Comparison of ENCODE assay signal across 13 cellular contexts in genomic region chr4:134202136-134202535, GRCh38. TPM values are rescaled to one million over a fixed set of nuclear protein-coding genes. Genes with fewer than 3 reads are reported as not detected.
DNase-seq lines count a peak whose midpoint lies in the region; ATAC-seq and TF ChIP-seq lines count a peak whose summit lies in the region.
"Had no signal": no experiment of that assay in that cellular context is flagged by ENCODE, and none has a peak within 500 bp of the region (broad histone marks: within the 10 kb centered on the region; RNA-seq: fewer than 3 reads in every experiment).

No MANE protein-coding gene starts in this region.

- peaks cover 5% of the 10 kb centered on the region for H3K9me3 ChIP-seq in H9 (ENCODE audit: control insufficient read depth, low read depth, low read length)
- H3K9me3 ChIP-seq in iPS-15b (ENCODE audit: control insufficient read depth, insufficient read depth, low read length): peaks cover 7% of the 10 kb centered on the region
- H3K9me3 ChIP-seq in skeletal muscle satellite cell (replicated peaks; ENCODE audit: low read length): no peaks in the 10 kb centered on the region
- H3K9me3 ChIP-seq: SK-N-SH had no signal

- H3K79me1 ChIP-seq in H9 (ENCODE audit: insufficient read depth, low read depth, low read length, poor library complexity, severe bottlenecking): no peaks in the 10 kb centered on the region

- H3K36me3 ChIP-seq in iPS-15b (ENCODE audit: control insufficient read depth, insufficient read depth, low read length) (no peaks in the 10 kb centered on the region), skeletal muscle satellite cell (ENCODE audit: insufficient read depth, low read length) (no peaks in the 10 kb centered on the region)

- H3K4me2 ChIP-seq in H9 (ENCODE audit: insufficient read depth, insufficient read length, low read length): no peak overlapping the region
- peak overlapping the region; percentile 74 for H3K4me2 ChIP-seq in skeletal muscle satellite cell (ENCODE audit: low read length)
- H3K4me2 ChIP-seq: SK-N-SH had no signal

- H3K27me3 ChIP-seq in H9 (ENCODE audit: insufficient read depth, low read length): no peaks in the 10 kb centered on the region
- H3K27me3 ChIP-seq in iPS-15b (ENCODE audit: control insufficient read depth, insufficient read depth, low read length): peaks cover 5% of the 10 kb centered on the region
- no peaks in the 10 kb centered on the region for H3K27me3 ChIP-seq in skeletal muscle satellite cell (ENCODE audit: control insufficient read depth, insufficient read depth, low read length)

- no peak overlapping the region for H3K14ac ChIP-seq in H9 (ENCODE audit: insufficient read depth, low read length)

- H3K27ac ChIP-seq in H9 (ENCODE audit: insufficient read length, low read depth, low read length): no peak overlapping the region

- H2BK20ac ChIP-seq in H9 (ENCODE audit: low read depth, low read length, poor library complexity, severe bottlenecking): no peak overlapping the region

- H3T11ph ChIP-seq in H9 (ENCODE audit: low read length): no peak overlapping the region

- H3K4me3 ChIP-seq in astrocyte of the cerebellum (ENCODE audit: low read depth, low read length): peak overlapping the region; percentile 57
- peak overlapping the region; percentile 33 for H3K4me3 ChIP-seq in iPS-15b (ENCODE audit: low read depth, low read length)
- peak overlapping the region; percentile 70 for H3K4me3 ChIP-seq in skeletal muscle satellite cell (ENCODE audit: low read length)

- no peak overlapping the region for H3K4ac ChIP-seq in H9 (ENCODE audit: low read depth, low read length)

- peaks cover 8 to 16% of the 10 kb centered on the region in 2 experiments for H3K9me3 Mint-ChIP-seq in H9

- H3K56ac ChIP-seq in H9 (ENCODE audit: insufficient read length, low read depth, low read length): no peak overlapping the region

- no peak for ATAC-seq in GM19455 (IDR thresholded peaks at IDR 0.05; ENCODE audit: unreplicated experiment)
- no peak for ATAC-seq in HG03520 (IDR thresholded peaks at IDR 0.05; ENCODE audit: unreplicated experiment)
- ATAC-seq: stimulated activated memory B cell treated with anti-CD40 and anti-IgM and Interleukin-4, amounts not matched to agents 10 μg/mL and 1 μg/mL and 100 μg/mL, for 72 hours had no signal

- no peak overlapping the region for H3K23ac ChIP-seq in H9 (ENCODE audit: insufficient read length, low read depth, low read length)

- H3K79me2 ChIP-seq in H9 (ENCODE audit: insufficient read depth, low read length): no peaks in the 10 kb centered on the region

- H2BK15ac ChIP-seq in H9 (ENCODE audit: low read depth, low read length): no peak overlapping the region

- TF ChIP-seq CTCF in H9 (conservative IDR thresholded peaks at IDR 0.05): no peak
- TF ChIP-seq CTCF in astrocyte of the cerebellum (IDR thresholded peaks at IDR 0.05; ENCODE audit: low read depth, low read length, missing control alignments): no peak

- H4K91ac ChIP-seq in H9 (ENCODE audit: insufficient read length, low read depth, low read length): no peak overlapping the region

- no peak overlapping the region for H2AK5ac ChIP-seq in H9 (ENCODE audit: insufficient read length, low read length)

- no peak overlapping the region for H2BK12ac ChIP-seq in H9 (ENCODE audit: insufficient read length, low read depth, low read length)

- H4K5ac ChIP-seq in H9 (ENCODE audit: insufficient read length, low read depth, low read length): no peak overlapping the region

- in situ Hi-C loops in astrocyte of the cerebellum (cut with HindIII; ENCODE audit: low sequenced_read_pairs): no loop called here
- in situ Hi-C loops in G401 (cut with HindIII; ENCODE audit: low sequenced_read_pairs): no loop called here

- peak overlapping the region in 1 of 2 experiments; percentile 69; a peak in 3 of 5 replicates for H3K4me3 Mint-ChIP-seq in H9
- H3K4me3 Mint-ChIP-seq: activated naive CD4-positive, alpha-beta T cell treated with anti-CD3 and anti-CD28 coated beads, Interleukin-2, amount 50 U/mL, for 24 hours; stimulated activated memory B cell treated with anti-CD40 and anti-IgM and Interleukin-4, amounts not matched to agents 10 μg/mL and 1 μg/mL and 100 μg/mL, for 72 hours had no signal

- peaks cover 10 to 26% (median 13%) of the 10 kb centered on the region in 3 experiments for H3K36me3 Mint-ChIP-seq in H9 (ENCODE audit: insufficient read depth in 1 of 3, low read depth in 3 of 3)
- H3K36me3 Mint-ChIP-seq: activated naive CD4-positive, alpha-beta T cell treated with anti-CD3 and anti-CD28 coated beads, Interleukin-2, amount 50 U/mL, for 24 hours; CD14-positive monocyte; stimulated activated memory B cell treated with anti-CD40 and anti-IgM and Interleukin-4, amounts not matched to agents 10 μg/mL and 1 μg/mL and 100 μg/mL, for 72 hours had no signal

- H3K9ac ChIP-seq in H9 (ENCODE audit: extremely low read depth, insufficient read length, low read length) (no peak overlapping the region), iPS-15b (ENCODE audit: low read depth, low read length) (no peak overlapping the region), skeletal muscle satellite cell (ENCODE audit: low read depth, low read length) (no peak overlapping the region)
- H3K9ac ChIP-seq: SK-N-SH had no signal

- H2AFZ ChIP-seq in H9 (ENCODE audit: low read length): peak overlapping the region; percentile 78

- peaks cover 12% of the 10 kb centered on the region for H3K27me3 Mint-ChIP-seq in H9 (ENCODE audit: low read depth)
- H3K27me3 Mint-ChIP-seq: stimulated activated memory B cell treated with anti-CD40 and anti-IgM and Interleukin-4, amounts not matched to agents 10 μg/mL and 1 μg/mL and 100 μg/mL, for 72 hours had no signal

- peaks cover 5% of the 10 kb centered on the region for H3K23me2 ChIP-seq in H9 (ENCODE audit: insufficient read length, low read depth, low read length, poor library complexity, severe bottlenecking)

- no peak overlapping the region for H3K18ac ChIP-seq in H9 (ENCODE audit: insufficient read length, low read depth, low read length)

- no CpG with 5 or more reads among the region's 6 CpGs for WGBS in H9 (ENCODE audit: extremely low coverage, insufficient read length, low lambda C conversion rate)

- no peak overlapping the region for H4K8ac ChIP-seq in H9 (replicated peaks; ENCODE audit: insufficient read length, low read depth, low read length)

- H2BK120ac ChIP-seq in H9 (ENCODE audit: low read depth, low read length, poor library complexity, severe bottlenecking): no peak overlapping the region

- H2BK5ac ChIP-seq in H9 (ENCODE audit: insufficient read length, low read length): no peak overlapping the region

- no peaks in the 10 kb centered on the region for H4K20me1 ChIP-seq in H9 (ENCODE audit: control insufficient read depth, insufficient read depth, insufficient read length)

- H3K4me1 Mint-ChIP-seq in H9: peaks cover 23 to 29% of the 10 kb centered on the region in 2 experiments
- H3K4me1 Mint-ChIP-seq: activated naive CD4-positive, alpha-beta T cell treated with anti-CD3 and anti-CD28 coated beads, Interleukin-2, amount 50 U/mL, for 24 hours; CD14-positive monocyte; stimulated activated memory B cell treated with anti-CD40 and anti-IgM and Interleukin-4, amounts not matched to agents 10 μg/mL and 1 μg/mL and 100 μg/mL, for 72 hours had no signal

- no peak for DNase-seq in H9
- DNase-seq in astrocyte of the cerebellum (ENCODE audit: low read depth): no peak
- DNase-seq in HuH-7 (ENCODE audit: low spot score): no peak
- DNase-seq in G401 (ENCODE audit: low spot score): no peak
- DNase-seq: SK-N-SH had no signal

- H3K27ac Mint-ChIP-seq in H9: no peak overlapping the region
- H3K27ac Mint-ChIP-seq: activated naive CD4-positive, alpha-beta T cell treated with anti-CD3 and anti-CD28 coated beads, Interleukin-2, amount 50 U/mL, for 24 hours; CD14-positive monocyte; stimulated activated memory B cell treated with anti-CD40 and anti-IgM and Interleukin-4, amounts not matched to agents 10 μg/mL and 1 μg/mL and 100 μg/mL, for 72 hours had no signal

- H3K4me1 ChIP-seq in H9 (ENCODE audit: insufficient read depth, low read length): no peaks in the 10 kb centered on the region
- H3K4me1 ChIP-seq in iPS-15b (ENCODE audit: control insufficient read depth, insufficient read depth, low read length): peaks cover 8% of the 10 kb centered on the region
- peaks cover 6% of the 10 kb centered on the region for H3K4me1 ChIP-seq in skeletal muscle satellite cell (ENCODE audit: control insufficient read depth, insufficient read depth, low read length)

RNA-seq across cellular contexts. Expression of gene PABPC4L, which starts 0.5 kb away (rescaled TPM):
- 1.8 and 2.2 TPM in 2 replicates for total RNA-seq in H9 (2021)
- total RNA-seq in skeletal muscle satellite cell (2012; rRNA removed): under 0.01 and 0.22 TPM in 2 replicates
- total RNA-seq in G401 (2014; rRNA removed; shearing (Covaris generic)): 1.1 and 1.4 TPM in 2 replicates
- total RNA-seq: HT1080 had no signal
